ENCODE assay signal across 8 cellular contexts in the genomic region with DNA sequence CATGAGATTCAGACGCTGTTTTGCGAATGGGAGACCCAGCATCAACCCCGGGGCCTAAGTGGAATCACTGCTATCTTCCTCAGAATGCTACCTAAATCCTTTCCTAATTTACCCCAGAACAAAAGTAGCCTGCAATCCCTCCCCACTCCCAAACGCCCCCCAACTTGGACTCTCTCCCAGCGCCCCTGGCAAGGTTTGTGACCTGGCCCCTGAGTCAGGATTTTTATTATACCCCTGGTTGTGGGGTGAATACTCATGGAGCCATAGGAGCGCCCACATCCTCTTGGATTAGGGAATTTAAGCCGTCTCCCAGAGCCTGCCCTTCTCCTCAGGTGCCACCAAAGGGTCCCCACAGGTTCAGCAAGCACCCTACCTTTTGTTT. TPM values are rescaled to one million over a fixed set of nuclear protein-coding genes. Genes with fewer than 3 reads are reported as not detected.
A peak's percentile ranks its signal among the peaks of the same experiment; 100 is the strongest.
DNase-seq lines count a peak whose midpoint lies in the region; ATAC-seq and TF ChIP-seq lines count a peak whose summit lies in the region.

No MANE protein-coding gene starts in this region.

- H3K27ac Mint-ChIP-seq in MCF 10A (ENCODE audit: low read depth, unreplicated experiment) = peak overlapping the region; percentile 62

- no peaks in the 10 kb centered on the region for H3K9me3 Mint-ChIP-seq in MCF 10A (ENCODE audit: unreplicated experiment)

- H3K27me3 Mint-ChIP-seq in MCF 10A (ENCODE audit: insufficient read depth, unreplicated experiment) = no peaks in the 10 kb centered on the region

- H3K4me1 ChIP-seq in HUES48 (ENCODE audit: control insufficient read depth, insufficient read depth, low read length) = peaks cover 10% of the 10 kb centered on the region; the same call in 1 of the 2 replicates
- H3K4me1 ChIP-seq in mononuclear cell (ENCODE audit: insufficient read depth, low read length) = peaks cover 44% of the 10 kb centered on the region

- BruUV-seq in MCF 10A (replicated peaks; lab: Mats Ljungman, UMichigan) = TSS peak; percentile 32

- H3K27ac ChIP-seq in 22Rv1 = peak overlapping the region; percentile 99
- H3K27ac ChIP-seq in HUES48 (ENCODE audit: low read depth, low read length) = peak overlapping the region; percentile 98

- H3K36me3 ChIP-seq in HUES48 (ENCODE audit: control insufficient read depth, insufficient read depth, low read length) = peaks cover 27% of the 10 kb centered on the region

- H3K4me3 ChIP-seq in HUES48 (ENCODE audit: low read depth, low read length) (peak overlapping the region; percentile 92), mononuclear cell (ENCODE audit: low read length) (peak overlapping the region; percentile 71)

- ATAC-seq in HG03354 (IDR thresholded peaks at IDR 0.05; ENCODE audit: poor library complexity, severe bottlenecking, unreplicated experiment) = no peak
- no peak for ATAC-seq in HG02571 (IDR thresholded peaks at IDR 0.05; ENCODE audit: unreplicated experiment)
- no peak for ATAC-seq in GM19452 (IDR thresholded peaks at IDR 0.05; ENCODE audit: unreplicated experiment)

- CTCF ChIA-PET in MCF 10A (lab: Yijun Ruan, JAX) = no interaction called here

- intact Hi-C loops in MCF 10A (cut with micrococcal nuclease) = loop anchor here (5.0 kb wide), 1 partner anchor 35 kb away; a partner anchor contains a TSS

- DNase-seq in MCF 10A (ENCODE audit: unreplicated experiment) (no peak), retina (no peak)

- H3K9me3 ChIP-seq in HUES48 (ENCODE audit: control insufficient read depth, insufficient read depth, low read length) = no peaks in the 10 kb centered on the region
- H3K9me3 ChIP-seq in mononuclear cell (ENCODE audit: low read depth, low read length) = no peaks in the 10 kb centered on the region

- peak overlapping the region; percentile 72 for H3K9ac ChIP-seq in HUES48 (ENCODE audit: low read depth, low read length)

- H3K4me1 Mint-ChIP-seq in MCF 10A (ENCODE audit: insufficient read depth, unreplicated experiment) = peaks cover 18% of the 10 kb centered on the region

- peaks cover 16% of the 10 kb centered on the region for H3K36me3 Mint-ChIP-seq in MCF 10A (ENCODE audit: insufficient read depth, unreplicated experiment)

- POLR2A ChIA-PET in MCF 10A (lab: Yijun Ruan, JAX) = interaction anchor here (2.0 kb wide), 1 partner anchor 25 kb away, joined by 39 read pairs; a partner anchor contains a TSS

- H3K4me3 Mint-ChIP-seq in MCF 10A (ENCODE audit: unreplicated experiment) = peak overlapping the region; percentile 75

- TF ChIP-seq CTCF in 22Rv1 (IDR thresholded peaks at IDR 0.05) (no peak), MCF 10A (IDR thresholded peaks at IDR 0.05; ENCODE audit: unreplicated experiment) (no peak)

- H3K27me3 ChIP-seq in HUES48 (ENCODE audit: control insufficient read depth, insufficient read depth, low read length) = no peaks in the 10 kb centered on the region
- no peaks in the 10 kb centered on the region for H3K27me3 ChIP-seq in mononuclear cell (ENCODE audit: insufficient read depth, low read length)

RNA-seq across cellular contexts. Expression of a gene that starts 0.4 kb away (rescaled TPM):
- 46.0 and 58.0 TPM in 2 replicates for total RNA-seq in MCF 10A (2022)
- 2.1 TPM for total RNA-seq in mononuclear cell

RNA-seq across cellular contexts. Expression of a gene that starts 5.4 kb away (rescaled TPM):
- total RNA-seq in MCF 10A (2022) = 716 and 997 TPM in 2 replicates
- 729 TPM for total RNA-seq in mononuclear cell

RNA-seq across cellular contexts. Expression of a gene that starts 24.7 kb away (rescaled TPM):
- 111 and 123 TPM in 2 replicates for total RNA-seq in MCF 10A (2022)
- 62.1 TPM for total RNA-seq in mononuclear cell

RNA-seq across cellular contexts. Expression of a gene that starts 34.7 kb away (rescaled TPM):
- total RNA-seq in MCF 10A (2022) (2.8 and 3.5 TPM in 2 replicates), mononuclear cell (8.6 TPM)

RNA-seq across cellular contexts. Expression of a gene that starts 36.3 kb away (rescaled TPM):
- 4,675 and 4,734 TPM in 2 replicates for total RNA-seq in MCF 10A (2022)
- total RNA-seq in mononuclear cell = 5,493 TPM

Comparison
In these comparisons a context has a peak if more than half of its experiments do, and no peak if none do; other contexts are left out.
1. RNA of a gene that starts 0.4 kb away (total RNA-seq): 46.0 to 58.0 TPM in MCF 10A; 2.1 TPM in mononuclear cell (single experiment); every median in the first group is over 10 times any median in the second.